ENCODE assay signal across 13 cellular contexts in genomic region chr11:76083563-76084451, GRCh38.
DNase-seq lines count a peak whose midpoint lies in the region; ATAC-seq and TF ChIP-seq lines count a peak whose summit lies in the region.
"Had no signal": no experiment of that assay in that cellular context is flagged by ENCODE, and none has a peak within 500 bp of the region (broad histone marks: within the 10 kb centered on the region; RNA-seq: fewer than 3 reads in every experiment).

No MANE protein-coding gene starts in this region.

- peak overlapping the region; percentile 15 for H3K4me2 ChIP-seq in fibroblast of lung (ENCODE audit: extremely low read depth, insufficient read depth, low read length)
- H3K4me2 ChIP-seq in trophoblast cell (ENCODE audit: low read length), result peak overlapping the region; percentile 4

- H3K27me3 ChIP-seq in ACC112 (ENCODE audit: insufficient read depth, low read length), result no peaks in the 10 kb centered on the region
- H3K27me3 ChIP-seq in fibroblast of lung (ENCODE audit: control insufficient read depth, insufficient read depth, low read length), result no peaks in the 10 kb centered on the region
- H3K27me3 ChIP-seq in trophoblast cell (ENCODE audit: insufficient read depth, low read length), result no peaks in the 10 kb centered on the region
- H3K27me3 ChIP-seq in suprapubic skin, result no peaks in the 10 kb centered on the region

- H2BK5ac ChIP-seq in trophoblast cell (ENCODE audit: low read depth, low read length, poor library complexity), result no peak overlapping the region

- no TSS peak for BruUV-seq in Calu3 (replicated peaks; lab: Mats Ljungman, UMichigan)

- peak overlapping the region; percentile 85 for H3K27ac ChIP-seq in ACC112 (ENCODE audit: low read depth, low read length)
- H3K27ac ChIP-seq in fibroblast of lung (ENCODE audit: insufficient read depth, low read length), result no peak overlapping the region
- peak overlapping the region; percentile 34 for H3K27ac ChIP-seq in trophoblast cell (ENCODE audit: low read depth, low read length)
- H3K27ac ChIP-seq in suprapubic skin, result no peak overlapping the region
- H3K27ac ChIP-seq: HL-60 had no signal

- no peak overlapping the region for H4K8ac ChIP-seq in trophoblast cell (ENCODE audit: low read depth, low read length)

- no peak overlapping the region for H3K18ac ChIP-seq in trophoblast cell (ENCODE audit: low read length)

- H3K4me3 Mint-ChIP-seq in Calu3 (ENCODE audit: low read depth, unreplicated experiment), result no peak overlapping the region
- H3K4me3 Mint-ChIP-seq: naive B cell, T-cell had no signal

- H3K79me2 ChIP-seq in ACC112 (ENCODE audit: control insufficient read depth, insufficient read depth, low read length, unreplicated experiment) (no peaks in the 10 kb centered on the region), fibroblast of lung (ENCODE audit: control insufficient read depth, insufficient read depth, low read length) (no peaks in the 10 kb centered on the region), trophoblast cell (ENCODE audit: control insufficient read depth, insufficient read depth, low read length, poor library complexity) (no peaks in the 10 kb centered on the region)

- H3K4ac ChIP-seq in trophoblast cell (ENCODE audit: low read depth, low read length), result no peak overlapping the region

- no peak for TF ChIP-seq CTCF in fibroblast of lung (conservative IDR thresholded peaks at IDR 0.05 in 1 of 2, IDR thresholded peaks at IDR 0.05 in 1 of 2; ENCODE audit: low read depth in 1 of 2, low read length in 2 of 2)
- TF ChIP-seq CTCF in suprapubic skin (IDR thresholded peaks at IDR 0.05), result no peak
- no peak for TF ChIP-seq CTCF in Calu3 (IDR thresholded peaks at IDR 0.05; ENCODE audit: unreplicated experiment)

- H3K23ac ChIP-seq in trophoblast cell (ENCODE audit: low read length), result no peak overlapping the region

- H3K14ac ChIP-seq in trophoblast cell (ENCODE audit: low read length), result no peak overlapping the region

- no peaks in the 10 kb centered on the region for H3K36me3 Mint-ChIP-seq in Calu3 (ENCODE audit: insufficient read depth, unreplicated experiment)

- H3K4me3 ChIP-seq in ACC112 (ENCODE audit: low read depth, low read length), result peak overlapping the region; percentile 22; the same call in 1 of the 2 replicates
- no peak overlapping the region for H3K4me3 ChIP-seq in fibroblast of lung (replicated peaks in 1 of 4; ENCODE audit: control extremely low read depth in 1 of 4, insufficient read depth in 1 of 4, low read depth in 3 of 4, low read length in 4 of 4)
- H3K4me3 ChIP-seq in trophoblast cell (ENCODE audit: low read depth, low read length), result no peak overlapping the region
- no peak overlapping the region for H3K4me3 ChIP-seq in suprapubic skin

- peaks cover 9% of the 10 kb centered on the region for H3K4me1 Mint-ChIP-seq in Calu3 (ENCODE audit: low read depth, unreplicated experiment)
- H3K4me1 Mint-ChIP-seq: T-cell had no signal

- no peak for TF ChIP-seq POLR2A in suprapubic skin (IDR thresholded peaks at IDR 0.05)

- no peaks in the 10 kb centered on the region for H3K9me3 Mint-ChIP-seq in Calu3 (ENCODE audit: low read depth, unreplicated experiment)
- H3K9me3 Mint-ChIP-seq: naive B cell had no signal

- H3K9me3 ChIP-seq in fibroblast of lung (ENCODE audit: control insufficient read depth, insufficient read depth, low read depth, low read length) (no peaks in the 10 kb centered on the region), trophoblast cell (ENCODE audit: insufficient read depth, low read depth, low read length) (no peaks in the 10 kb centered on the region), suprapubic skin (no peaks in the 10 kb centered on the region)

- CTCF ChIA-PET in Calu3 (lab: Charles Lee), result interaction anchor here (1.2 kb wide), 1 partner anchor 9 kb away, joined by 4 read pairs; no protein-coding TSS in a partner anchor

- H3K27ac Mint-ChIP-seq in Calu3 (ENCODE audit: unreplicated experiment), result no peak overlapping the region
- H3K27ac Mint-ChIP-seq: T-cell had no signal

- intact Hi-C loops in Calu3 (cut with micrococcal nuclease; ENCODE audit: unreplicated experiment), result no loop called here

- H3K9ac ChIP-seq in fibroblast of lung (ENCODE audit: insufficient read depth, low read length) (no peak overlapping the region), trophoblast cell (ENCODE audit: low read length) (no peak overlapping the region)

- no CpG with 5 or more reads among the region's 7 CpGs for WGBS in trophoblast cell (ENCODE audit: extremely low coverage, insufficient coverage, insufficient read length)
- 70% methylated on average over 7 of the region's 7 CpGs for WGBS in suprapubic skin

- no peaks in the 10 kb centered on the region for H3K79me1 ChIP-seq in trophoblast cell (ENCODE audit: low read length)

- H2BK120ac ChIP-seq in trophoblast cell (ENCODE audit: insufficient read depth, low read length, poor library complexity), result no peak overlapping the region

- H2AK5ac ChIP-seq in trophoblast cell (ENCODE audit: low read length), result no peak overlapping the region

- H3K27me3 Mint-ChIP-seq in Calu3 (ENCODE audit: unreplicated experiment), result no peaks in the 10 kb centered on the region
- H3K27me3 Mint-ChIP-seq: naive B cell, T-cell had no signal

- H4K12ac ChIP-seq in trophoblast cell (ENCODE audit: low read depth, low read length), result no peak overlapping the region

- H2BK12ac ChIP-seq in trophoblast cell (ENCODE audit: low read length), result no peak overlapping the region

- ATAC-seq in GM21423 (IDR thresholded peaks at IDR 0.05; ENCODE audit: unreplicated experiment), result no peak
- ATAC-seq: T-cell had no signal

- no peak for TF ChIP-seq EP300 in suprapubic skin (IDR thresholded peaks at IDR 0.05)

- H2AFZ ChIP-seq in ACC112 (ENCODE audit: low read length, unreplicated experiment) (no peak overlapping the region), fibroblast of lung (ENCODE audit: low read length) (no peak overlapping the region), trophoblast cell (ENCODE audit: insufficient read depth, low read length, poor library complexity) (no peak overlapping the region)

- H3K4me1 ChIP-seq in ACC112 (ENCODE audit: control insufficient read depth, insufficient read depth, low read length, unreplicated experiment) (peaks cover 47% of the 10 kb centered on the region), fibroblast of lung (ENCODE audit: control insufficient read depth, extremely low read depth, insufficient read depth, low read length) (peaks cover 11% of the 10 kb centered on the region), trophoblast cell (ENCODE audit: control insufficient read depth in 1 of 2, insufficient read depth in 2 of 2, low read length in 2 of 2) (peaks cover 0 to 2% of the 10 kb centered on the region in 2 experiments), suprapubic skin (peaks cover 2% of the 10 kb centered on the region)

- no peak overlapping the region for H4K91ac ChIP-seq in trophoblast cell (ENCODE audit: low read depth, low read length)

- peak; percentile 2 for DNase-seq in RPMI7951 (ENCODE audit: low read depth)
- peak; percentile 37 to 50 for DNase-seq in fibroblast of lung (ENCODE audit: low read depth in 2 of 2)
- DNase-seq in trophoblast cell, result peak; percentile 47 to 83
- no peak for DNase-seq in suprapubic skin (ENCODE audit: low spot score in 2 of 2)
- DNase-seq in kidney glomerular epithelial cell (lab: John Stamatoyannopoulos, UW), result no peak
- DNase-seq in Calu3, result no peak
- DNase-seq: activated CD4-positive, alpha-beta T cell treated with anti-CD3 and anti-CD28 coated beads for 1 hour; erythroblast; naive B cell; T-cell had no signal

- no peaks in the 10 kb centered on the region for H4K20me1 ChIP-seq in fibroblast of lung (ENCODE audit: control insufficient read depth, extremely low read depth, insufficient read depth, low read length)

- no peaks in the 10 kb centered on the region; the same call in none of the 2 replicates for H3K36me3 ChIP-seq in ACC112 (ENCODE audit: insufficient read depth, low read length)
- no peaks in the 10 kb centered on the region for H3K36me3 ChIP-seq in fibroblast of lung (ENCODE audit: control insufficient read depth, insufficient read depth, low read length)
- H3K36me3 ChIP-seq in trophoblast cell (ENCODE audit: control insufficient read depth in 1 of 2, insufficient read depth in 2 of 2, low read length in 2 of 2), result no peaks in the 10 kb centered on the region
- H3K36me3 ChIP-seq in suprapubic skin, result no peaks in the 10 kb centered on the region

Comparison
In these comparisons a context has a peak if more than half of its experiments do, and no peak if none do; other contexts are left out.
1. H3K27ac ChIP-seq: peak in ACC112 (single experiment) and trophoblast cell (single experiment); none in fibroblast of lung (single experiment) and suprapubic skin (single experiment).
2. DNase-seq: peak in RPMI7951 (single experiment), fibroblast of lung (2 of 2) and trophoblast cell (2 of 2); none in suprapubic skin (0 of 2), kidney glomerular epithelial cell (single experiment) and Calu3 (single experiment).